Comparison of ENCODE assay signal across 16 cellular contexts in the genomic region with DNA sequence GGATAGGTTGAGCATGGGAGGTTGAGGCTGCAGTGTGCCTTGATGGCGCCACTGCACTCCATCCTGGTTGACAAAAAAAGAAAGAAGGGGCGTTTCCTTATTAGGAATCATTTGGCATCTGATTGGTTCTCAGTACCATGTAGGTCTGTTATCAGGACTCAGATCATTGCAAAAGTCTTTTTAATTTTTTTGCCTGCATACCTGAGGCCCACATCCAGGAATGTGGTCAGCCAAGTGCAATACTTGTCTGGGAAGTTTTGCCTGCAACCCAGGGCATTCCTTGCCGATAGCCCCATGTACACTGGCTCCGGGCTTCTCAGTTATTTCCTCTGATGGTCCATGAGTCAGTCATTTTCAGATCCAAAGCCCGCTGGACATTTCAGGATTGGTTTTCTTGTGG. TPM values are rescaled to one million over a fixed set of nuclear protein-coding genes. Genes with fewer than 3 reads are reported as not detected.
DNase-seq lines count a peak whose midpoint lies in the region; FAIRE-seq and TF ChIP-seq lines count a peak whose summit lies in the region.
"Had no signal": no experiment of that assay in that cellular context is flagged by ENCODE, and none has a peak within 500 bp of the region (broad histone marks: within the 10 kb centered on the region; RNA-seq: fewer than 3 reads in every experiment).

No MANE protein-coding gene starts in this region.

- POLR2A ChIA-PET in MCF 10A (lab: Yijun Ruan, JAX), result no interaction called here
- POLR2A ChIA-PET in activated CD4-positive, alpha-beta T cell treated with anti-CD3 and anti-CD28 coated beads, Interleukin-2, amount 10 ng/mL, durations not matched to agents 7 days and 5 days (lab: Charles Lee), result no interaction called here

- H3K27me3 Mint-ChIP-seq in MCF 10A (ENCODE audit: insufficient read depth, unreplicated experiment), result no peaks in the 10 kb centered on the region
- no peaks in the 10 kb centered on the region for H3K27me3 Mint-ChIP-seq in astrocyte (ENCODE audit: low read depth, unreplicated experiment)
- no peaks in the 10 kb centered on the region for H3K27me3 Mint-ChIP-seq in activated CD4-positive, alpha-beta T cell treated with anti-CD3 and anti-CD28 coated beads, Interleukin-2, amount 10 ng/mL, durations not matched to agents 7 days and 5 days

- H3K9me3 Mint-ChIP-seq in MCF 10A (ENCODE audit: unreplicated experiment) (no peaks in the 10 kb centered on the region), astrocyte (ENCODE audit: unreplicated experiment) (no peaks in the 10 kb centered on the region)
- no peaks in the 10 kb centered on the region for H3K9me3 Mint-ChIP-seq in activated CD4-positive, alpha-beta T cell treated with anti-CD3 and anti-CD28 coated beads, Interleukin-2, amount 10 ng/mL, durations not matched to agents 7 days and 5 days

- no peak for TF ChIP-seq CTCF in MCF 10A (IDR thresholded peaks at IDR 0.05; ENCODE audit: unreplicated experiment)
- TF ChIP-seq CTCF in astrocyte (IDR thresholded peaks at IDR 0.05; ENCODE audit: insufficient read depth, low read depth, low read length), result no peak
- TF ChIP-seq CTCF in kidney epithelial cell (IDR thresholded peaks at IDR 0.05; ENCODE audit: insufficient read depth, low read length, poor library complexity, severe bottlenecking), result no peak

- H3K9ac ChIP-seq in astrocyte (ENCODE audit: low read length), result no peak overlapping the region

- CTCF ChIA-PET in MCF 10A (lab: Yijun Ruan, JAX), result interaction anchor here (0.6 to 5.6 kb wide), 9 partner anchors 31 to 203 kb away, joined by 3 to 83 read pairs (median 4); no protein-coding TSS in a partner anchor
- CTCF ChIA-PET in activated CD4-positive, alpha-beta T cell treated with anti-CD3 and anti-CD28 coated beads, Interleukin-2, amount 10 ng/mL, durations not matched to agents 7 days and 5 days (lab: Charles Lee), result interaction anchor here (0.5 to 2.0 kb wide), 4 partner anchors 11 to 160 kb away, joined by 3 to 11 read pairs (median 4); no protein-coding TSS in a partner anchor

- no peaks in the 10 kb centered on the region for H3K4me1 ChIP-seq in astrocyte (ENCODE audit: insufficient read depth, low read length)

- no peaks in the 10 kb centered on the region for H3K9me3 ChIP-seq in astrocyte (ENCODE audit: insufficient read depth, low read depth, low read length)
- H3K9me3 ChIP-seq: heart left ventricle, transverse colon had no signal

- H3K27ac ChIP-seq in astrocyte (ENCODE audit: low read depth, low read length), result no peak overlapping the region
- H3K27ac ChIP-seq: heart left ventricle, transverse colon, VCaP had no signal

- no TSS peak for BruUV-seq in MCF 10A (replicated peaks; lab: Mats Ljungman, UMichigan)

- H3K27ac Mint-ChIP-seq in MCF 10A (ENCODE audit: low read depth, unreplicated experiment), result no peak overlapping the region
- H3K27ac Mint-ChIP-seq in astrocyte (ENCODE audit: unreplicated experiment), result peak overlapping the region; percentile 94
- no peak overlapping the region for H3K27ac Mint-ChIP-seq in activated CD4-positive, alpha-beta T cell treated with anti-CD3 and anti-CD28 coated beads, Interleukin-2, amount 10 ng/mL, durations not matched to agents 7 days and 5 days

- no peak overlapping the region for H2AFZ ChIP-seq in astrocyte (ENCODE audit: low read depth, low read length)

- FAIRE-seq in astrocyte (lab: Jason Lieb, UNC), result no peak
- FAIRE-seq: endometrium had no signal

- H3K4me1 Mint-ChIP-seq in MCF 10A (ENCODE audit: insufficient read depth, unreplicated experiment), result peaks cover 18% of the 10 kb centered on the region
- H3K4me1 Mint-ChIP-seq in astrocyte (ENCODE audit: low read depth, unreplicated experiment), result peaks cover 20% of the 10 kb centered on the region
- peaks cover 53% of the 10 kb centered on the region for H3K4me1 Mint-ChIP-seq in activated CD4-positive, alpha-beta T cell treated with anti-CD3 and anti-CD28 coated beads, Interleukin-2, amount 10 ng/mL, durations not matched to agents 7 days and 5 days

- H3K36me3 ChIP-seq in astrocyte (ENCODE audit: insufficient read depth, low read length) (peaks cover 62% of the 10 kb centered on the region), kidney epithelial cell (ENCODE audit: control insufficient read depth, insufficient read depth, low read length) (peaks cover 4% of the 10 kb centered on the region)

- in situ Hi-C loops in T47D (cut with HindIII; ENCODE audit: low pct_unique_long_range_greater_than_20kb, low sequenced_read_pairs), result no loop called here

- H3K36me3 Mint-ChIP-seq in MCF 10A (ENCODE audit: insufficient read depth, unreplicated experiment) (peaks cover 98% of the 10 kb centered on the region), astrocyte (ENCODE audit: low read depth, unreplicated experiment) (peaks cover 22% of the 10 kb centered on the region)
- peaks cover 65% of the 10 kb centered on the region for H3K36me3 Mint-ChIP-seq in activated CD4-positive, alpha-beta T cell treated with anti-CD3 and anti-CD28 coated beads, Interleukin-2, amount 10 ng/mL, durations not matched to agents 7 days and 5 days (ENCODE audit: low read depth)

- H3K27me3 ChIP-seq in astrocyte (ENCODE audit: insufficient read depth, low read length) (no peaks in the 10 kb centered on the region), kidney epithelial cell (ENCODE audit: control insufficient read depth, insufficient read depth, low read length) (no peaks in the 10 kb centered on the region)
- H3K27me3 ChIP-seq: heart left ventricle, transverse colon had no signal

- H3K4me3 ChIP-seq in astrocyte (ENCODE audit: insufficient read depth, low read depth, low read length) (no peak overlapping the region), kidney epithelial cell (ENCODE audit: low read depth, low read length) (no peak overlapping the region)
- H3K4me3 ChIP-seq: heart left ventricle, transverse colon had no signal

- DNase-seq in T47D (ENCODE audit: low read depth in 1 of 2, low spot score in 1 of 2) (peak; percentile 13 to 91), MCF 10A (ENCODE audit: unreplicated experiment) (no peak), astrocyte (ENCODE audit: low read depth) (peak; percentile 89), kidney epithelial cell (ENCODE audit: low read depth) (peak; percentile 32), ureter (ENCODE audit: low spot score) (peak; percentile 61), NCI-H146 (lab: John Stamatoyannopoulos, UW) (no peak), NCI-H510A treated with DMSO at 0.1 percent for 48 hours (lab: John Stamatoyannopoulos, UW) (no peak)
- no peak for DNase-seq in activated CD4-positive, alpha-beta T cell treated with anti-CD3 and anti-CD28 coated beads, Interleukin-2, amount 10 ng/mL, durations not matched to agents 7 days and 5 days
- DNase-seq: heart left ventricle, mesendoderm, NCI-H1417, NCI-H748 treated with DMSO at 0.1 percent for 48 hours, SHP77 treated with DMSO at 0.1 percent for 48 hours, transverse colon had no signal

- no peaks in the 10 kb centered on the region for H3K79me2 ChIP-seq in astrocyte (ENCODE audit: insufficient read depth, low read length)

- intact Hi-C loops in MCF 10A (cut with micrococcal nuclease), result loop anchor here (5.0 kb wide), 1 partner anchor 87 kb away; no protein-coding TSS in a partner anchor

- no peak overlapping the region for H3K4me3 Mint-ChIP-seq in MCF 10A (ENCODE audit: unreplicated experiment)
- H3K4me3 Mint-ChIP-seq in astrocyte (ENCODE audit: unreplicated experiment), result peak overlapping the region; percentile 35
- no peak overlapping the region for H3K4me3 Mint-ChIP-seq in activated CD4-positive, alpha-beta T cell treated with anti-CD3 and anti-CD28 coated beads, Interleukin-2, amount 10 ng/mL, durations not matched to agents 7 days and 5 days

- peaks cover 27% of the 10 kb centered on the region for H4K20me1 ChIP-seq in astrocyte (ENCODE audit: insufficient read depth, low read length)

- H3K4me2 ChIP-seq in astrocyte (ENCODE audit: low read length), result no peak overlapping the region

RNA-seq across cellular contexts. Expression of gene CRTC3, which starts 50.1 kb away (rescaled TPM):
- total RNA-seq in MCF 10A (2022) (22.6 and 25.9 TPM in 2 replicates), astrocyte (21.4 and 22.2 TPM in 2 replicates), kidney epithelial cell (14.1 and 18.8 TPM in 2 replicates), ureter (55.7 TPM)
- 10 to 100 TPM; 85.1 to 90.7 TPM for total RNA-seq in activated CD4-positive, alpha-beta T cell treated with anti-CD3 and anti-CD28 coated beads, Interleukin-2, amount 10 ng/mL, durations not matched to agents 7 days and 5 days

Comparison
In these comparisons a context has a peak if more than half of its experiments do, and no peak if none do; other contexts are left out.
1. DNase-seq: peak in T47D (2 of 2), astrocyte (single experiment), kidney epithelial cell (single experiment) and ureter (single experiment); none in MCF 10A (single experiment), NCI-H146 (single experiment), NCI-H510A treated with DMSO at 0.1 percent for 48 hours (single experiment) and activated CD4-positive, alpha-beta T cell treated with anti-CD3 and anti-CD28 coated beads, Interleukin-2, amount 10 ng/mL, durations not matched to agents 7 days and 5 days (single experiment).